Comparison of ENCODE assay signal across 24 cellular contexts in genomic region chr16:11039726-11040125, GRCh38.
"Had no signal": no experiment of that assay in that cellular context is flagged by ENCODE, and none has a peak within 500 bp of the region (broad histone marks: within the 10 kb centered on the region; RNA-seq: fewer than 3 reads in every experiment).

No MANE protein-coding gene starts in this region.

- H3K4me3 ChIP-seq: adrenal gland, body of pancreas, colonic mucosa, gastrocnemius medialis, right atrium auricular region, SK-N-MC, tibial nerve had no signal

- H2AFZ ChIP-seq: parathyroid adenoma had no signal

- H3K27ac ChIP-seq: adrenal gland, body of pancreas, colonic mucosa, gastrocnemius medialis, parathyroid adenoma, right atrium auricular region, SK-N-MC, tibial nerve had no signal

- H3K4me3 Mint-ChIP-seq: activated naive CD4-positive, alpha-beta T cell treated with anti-CD3 and anti-CD28 coated beads for 36 hours; activated naive CD8-positive, alpha-beta T cell treated with anti-CD3 and anti-CD28 coated beads for 36 hours; naive thymus-derived CD4-positive, alpha-beta T cell; neural crest cell had no signal

- H3K79me2 ChIP-seq: parathyroid adenoma had no signal

- H3K27ac Mint-ChIP-seq: activated naive CD4-positive, alpha-beta T cell treated with anti-CD3 and anti-CD28 coated beads for 36 hours; activated naive CD8-positive, alpha-beta T cell treated with anti-CD3 and anti-CD28 coated beads for 36 hours had no signal

- H3K9me3 ChIP-seq: adrenal gland, body of pancreas, colonic mucosa, gastrocnemius medialis, right atrium auricular region, tibial nerve had no signal

- H3K9me3 Mint-ChIP-seq: activated naive CD4-positive, alpha-beta T cell treated with anti-CD3 and anti-CD28 coated beads for 36 hours; activated naive CD8-positive, alpha-beta T cell treated with anti-CD3 and anti-CD28 coated beads for 36 hours; naive thymus-derived CD4-positive, alpha-beta T cell; neural crest cell had no signal

- H3K9ac ChIP-seq: parathyroid adenoma had no signal

- H3K27me3 ChIP-seq: adrenal gland, body of pancreas, colonic mucosa, gastrocnemius medialis, right atrium auricular region, tibial nerve had no signal

- DNase-seq: activated CD4-positive, alpha-beta T cell treated with anti-CD3 and anti-CD28 coated beads, Interleukin-2, amount 50 U/mL, for 1 hour; activated CD4-positive, CD25-positive, alpha-beta regulatory T cell treated with anti-CD3 and anti-CD28 coated beads, Interleukin-2, amount 50 U/mL, for 72 hours; activated naive CD4-positive, alpha-beta T cell treated with anti-CD3 and anti-CD28 coated beads for 36 hours; activated naive CD8-positive, alpha-beta T cell treated with anti-CD3 and anti-CD28 coated beads for 36 hours; activated T-cell treated with anti-CD3 and anti-CD28 coated beads, Interleukin-2, amount 50 U/mL, for 1 hour; adrenal gland; aorta; body of pancreas; cerebellar nuclear complex; colonic mucosa; effector CD8-positive, alpha-beta T cell; gastrocnemius medialis; glutamatergic neuron; left cardiac atrium; mammary epithelial cell; midbrain; naive thymus-derived CD4-positive, alpha-beta T cell; occipital lobe; stimulated activated naive CD4-positive, alpha-beta T cell treated with Interleukin-2 at 50 U/mL for 16 hours had no signal

- H3K27me3 Mint-ChIP-seq: activated naive CD8-positive, alpha-beta T cell treated with anti-CD3 and anti-CD28 coated beads for 36 hours; naive thymus-derived CD4-positive, alpha-beta T cell had no signal

- H3K4me1 ChIP-seq: adrenal gland, body of pancreas, colonic mucosa, gastrocnemius medialis, parathyroid adenoma had no signal

- ATAC-seq: body of pancreas; gastrocnemius medialis; left cardiac atrium; naive thymus-derived CD4-positive, alpha-beta T cell had no signal

- H3K4me1 Mint-ChIP-seq: activated naive CD8-positive, alpha-beta T cell treated with anti-CD3 and anti-CD28 coated beads for 36 hours had no signal
